In the genomic region with DNA sequence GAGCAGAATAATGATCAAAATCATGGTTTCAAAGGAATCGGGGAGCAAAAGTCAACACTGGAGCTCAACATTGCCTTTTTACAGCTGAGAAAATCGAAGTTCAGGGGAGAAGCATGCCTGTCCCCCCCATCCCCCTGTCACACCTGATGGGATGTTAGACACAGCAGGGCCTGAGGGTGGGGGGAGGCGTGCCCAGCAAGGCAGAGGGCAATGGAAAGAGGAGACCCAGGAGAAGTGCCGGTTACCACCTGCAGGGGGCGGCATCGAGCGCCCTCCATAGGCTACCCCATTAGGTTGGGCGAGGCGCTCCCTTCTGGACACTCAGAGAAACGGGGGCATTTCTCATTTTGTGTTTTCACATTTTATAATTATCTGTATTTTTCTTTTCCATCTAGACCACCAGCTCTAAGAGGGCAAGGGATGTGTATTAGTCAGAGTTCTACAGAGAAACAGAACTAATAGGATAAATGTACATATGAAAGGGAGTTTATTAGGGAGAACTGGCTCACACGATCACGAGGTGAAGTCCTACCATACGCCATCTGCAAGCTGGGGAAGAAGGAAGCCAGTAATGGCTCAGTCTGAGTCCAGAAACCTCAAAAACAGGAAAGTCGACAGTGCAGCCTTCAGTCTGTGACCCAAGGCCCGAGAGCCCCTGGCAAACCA, we compare ENCODE assay signal across 8 cellular contexts.
DNase-seq lines count a peak whose midpoint lies in the region; ATAC-seq and TF ChIP-seq lines count a peak whose summit lies in the region.

No MANE protein-coding gene starts in this region.

- ATAC-seq in GM18502 (IDR thresholded peaks at IDR 0.05; ENCODE audit: poor library complexity, unreplicated experiment), result peak; percentile 99
- peak; percentile 100 for ATAC-seq in HG02759 (IDR thresholded peaks at IDR 0.05; ENCODE audit: unreplicated experiment)

- peak; percentile 51 for TF ChIP-seq CTCF in fibroblast of mammary gland (conservative IDR thresholded peaks at IDR 0.05; ENCODE audit: control insufficient read depth, insufficient read depth, low read depth, low read length)

- DNase-seq in CD1c-positive myeloid dendritic cell (ENCODE audit: extremely low spot score), result peak; percentile 36
- DNase-seq in MV-4-11 (lab: John Stamatoyannopoulos, UW), result peak; percentile 11
- DNase-seq in activated CD4-positive, alpha-beta T cell treated with anti-CD3 and anti-CD28 coated beads, Interleukin-2, amount 50 U/mL, for 4 hours, result peak; percentile 2 to 7
- peak; percentile 2 for DNase-seq in fibroblast of mammary gland (ENCODE audit: low read depth)
- DNase-seq in stimulated activated CD4-positive, alpha-beta T cell treated with anti-CD3 and anti-CD28 coated beads, Interleukin-4, amount 100 ng/mL, for 48 hours (ENCODE audit: low read depth in 2 of 2), result peak; percentile 51 to 60
- DNase-seq in NCI-H1436 treated with DMSO at 0.1 percent for 48 hours (lab: John Stamatoyannopoulos, UW), result no peak

- no peak overlapping the region for H3K4me3 ChIP-seq in fibroblast of mammary gland (ENCODE audit: control insufficient read depth, low read depth, low read length)
